Comparison of ENCODE assay signal across 12 cellular contexts in the genomic region with DNA sequence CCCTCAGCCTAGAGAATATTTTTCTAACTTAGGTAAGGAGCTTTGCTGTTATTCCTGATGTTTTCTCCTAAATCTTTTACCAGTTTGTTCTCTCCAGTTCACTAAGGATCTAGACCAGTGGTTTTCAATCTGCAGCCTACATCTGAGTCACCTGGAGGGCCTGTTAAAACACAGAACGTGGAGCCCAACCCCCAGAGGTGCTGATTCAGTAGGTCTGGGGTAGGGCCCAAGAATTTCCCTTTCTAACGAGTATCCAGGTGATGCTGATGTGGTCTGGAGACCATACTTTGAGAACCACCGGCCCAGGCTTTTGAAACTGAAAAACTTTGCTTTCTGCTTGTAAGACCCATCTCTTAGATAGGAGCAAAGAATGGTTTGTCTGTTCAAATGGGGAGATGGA. TPM values are rescaled to one million over a fixed set of nuclear protein-coding genes. Genes with fewer than 3 reads are reported as not detected.
DNase-seq lines count a peak whose midpoint lies in the region; ATAC-seq and TF ChIP-seq lines count a peak whose summit lies in the region.
"Had no signal": no experiment of that assay in that cellular context is flagged by ENCODE, and none has a peak within 500 bp of the region (broad histone marks: within the 10 kb centered on the region; RNA-seq: fewer than 3 reads in every experiment).

No MANE protein-coding gene starts in this region.

- H3K4me1 Mint-ChIP-seq in central memory CD8-positive, alpha-beta T cell = peaks cover under 1% of the 10 kb centered on the region
- H3K4me1 Mint-ChIP-seq in WTC11 = 0 out of 2 replicates have a peak, but pooled peaks cover 3% of the 10 kb centered on the region

- H3K4me3 ChIP-seq in HL-60 (replicated peaks; ENCODE audit: insufficient read depth, low read length) = no peak overlapping the region

- no peak for TF ChIP-seq CTCF in HL-60 (IDR thresholded peaks at IDR 0.05; ENCODE audit: insufficient read depth, low read length)
- no peak for TF ChIP-seq CTCF in WTC11 (IDR thresholded peaks at IDR 0.05)

- no peaks in the 10 kb centered on the region for H3K27me3 Mint-ChIP-seq in central memory CD8-positive, alpha-beta T cell
- no peaks in the 10 kb centered on the region; the same call in 1 of the 2 replicates for H3K27me3 Mint-ChIP-seq in WTC11 (ENCODE audit: low read depth)

- CTCF ChIA-PET in WTC11 (lab: Charles Lee) = interaction anchor here (0.6 kb wide), 1 partner anchor 12 kb away, joined by 4 read pairs; no protein-coding TSS in a partner anchor

- POLR2A ChIA-PET in WTC11 (lab: Charles Lee) = no interaction called here

- no peaks in the 10 kb centered on the region for H3K9me3 Mint-ChIP-seq in central memory CD8-positive, alpha-beta T cell
- peaks cover 10% of the 10 kb centered on the region; the same call in 1 of the 2 replicates for H3K9me3 Mint-ChIP-seq in WTC11

- no peaks in the 10 kb centered on the region for H3K27me3 ChIP-seq in HL-60 (ENCODE audit: insufficient read depth, poor library complexity, severe bottlenecking)

- H3K36me3 Mint-ChIP-seq in central memory CD8-positive, alpha-beta T cell (ENCODE audit: insufficient read depth) = peaks cover 3% of the 10 kb centered on the region
- no peaks in the 10 kb centered on the region for H3K36me3 Mint-ChIP-seq in WTC11

- ATAC-seq in GM18511 (IDR thresholded peaks at IDR 0.05; ENCODE audit: unreplicated experiment) (peak; percentile 65), WTC11 (no peak)
- ATAC-seq in central memory CD8-positive, alpha-beta T cell (replicated peaks; ENCODE audit: extremely low read depth, poor library complexity, severe bottlenecking) = no peak

- peak overlapping the region; percentile 36 for H3K27ac Mint-ChIP-seq in central memory CD8-positive, alpha-beta T cell (ENCODE audit: low read depth)
- no peak overlapping the region for H3K27ac Mint-ChIP-seq in WTC11

- no peak overlapping the region for H3K4me3 Mint-ChIP-seq in central memory CD8-positive, alpha-beta T cell
- H3K4me3 Mint-ChIP-seq in WTC11 = no peak overlapping the region

- H3K27ac ChIP-seq in HL-60 (replicated peaks) = peak overlapping the region; percentile 85

- DNase-seq in HL-60 (ENCODE audit: low read depth in 1 of 2, low spot score in 1 of 2) (no peak), activated gamma-delta T cell treated with Interleukin-2 at 50 U/mL for 16 hours (no peak), WTC11 (ENCODE audit: low spot score) (no peak), hippocampal formation (lab: John Stamatoyannopoulos, UW) (no peak)
- no peak for DNase-seq in central memory CD8-positive, alpha-beta T cell (ENCODE audit: low spot score in 2 of 2)
- peak; percentile 52 for DNase-seq in stimulated activated CD8-positive, alpha-beta memory T cell treated with anti-CD3 and anti-CD28 coated beads, Interleukin-4, amount 100 ng/mL, for 48 hours
- DNase-seq: COR-L47; posterior cingulate gyrus; SHP77 treated with DMSO at 0.1 percent for 48 hours; stimulated activated CD4-positive, alpha-beta T cell treated with anti-CD3 and anti-CD28 coated beads, Interleukin-2, amount 100 ng/mL, for 24 hours; stimulated activated naive CD4-positive, alpha-beta T cell had no signal

TF ChIP-seq in WTC11, 78 proteins besides CTCF, POLR2A, EP300 and RAD21:
- TF ChIP-seq NR2C2 (CRISPR knock-in tag; IDR thresholded peaks at IDR 0.05) (no peak), IRF1 (CRISPR knock-in tag; IDR thresholded peaks at IDR 0.05) (no peak), ATF1 (CRISPR knock-in tag; IDR thresholded peaks at IDR 0.05) (no peak), GABPB1 (CRISPR knock-in tag; IDR thresholded peaks at IDR 0.05) (no peak), RORB (CRISPR knock-in tag; IDR thresholded peaks at IDR 0.05) (no peak), TEAD1 (CRISPR knock-in tag; IDR thresholded peaks at IDR 0.05) (no peak), ZNF317 (CRISPR knock-in tag; IDR thresholded peaks at IDR 0.05; ENCODE audit: borderline replicate concordance, low read depth) (no peak), SP1 (CRISPR knock-in tag; conservative IDR thresholded peaks at IDR 0.05) (no peak), ZNF416 (CRISPR knock-in tag; IDR thresholded peaks at IDR 0.05) (no peak), CREM (CRISPR knock-in tag; IDR thresholded peaks at IDR 0.05) (no peak)
- TF ChIP-seq, protein P1, sequence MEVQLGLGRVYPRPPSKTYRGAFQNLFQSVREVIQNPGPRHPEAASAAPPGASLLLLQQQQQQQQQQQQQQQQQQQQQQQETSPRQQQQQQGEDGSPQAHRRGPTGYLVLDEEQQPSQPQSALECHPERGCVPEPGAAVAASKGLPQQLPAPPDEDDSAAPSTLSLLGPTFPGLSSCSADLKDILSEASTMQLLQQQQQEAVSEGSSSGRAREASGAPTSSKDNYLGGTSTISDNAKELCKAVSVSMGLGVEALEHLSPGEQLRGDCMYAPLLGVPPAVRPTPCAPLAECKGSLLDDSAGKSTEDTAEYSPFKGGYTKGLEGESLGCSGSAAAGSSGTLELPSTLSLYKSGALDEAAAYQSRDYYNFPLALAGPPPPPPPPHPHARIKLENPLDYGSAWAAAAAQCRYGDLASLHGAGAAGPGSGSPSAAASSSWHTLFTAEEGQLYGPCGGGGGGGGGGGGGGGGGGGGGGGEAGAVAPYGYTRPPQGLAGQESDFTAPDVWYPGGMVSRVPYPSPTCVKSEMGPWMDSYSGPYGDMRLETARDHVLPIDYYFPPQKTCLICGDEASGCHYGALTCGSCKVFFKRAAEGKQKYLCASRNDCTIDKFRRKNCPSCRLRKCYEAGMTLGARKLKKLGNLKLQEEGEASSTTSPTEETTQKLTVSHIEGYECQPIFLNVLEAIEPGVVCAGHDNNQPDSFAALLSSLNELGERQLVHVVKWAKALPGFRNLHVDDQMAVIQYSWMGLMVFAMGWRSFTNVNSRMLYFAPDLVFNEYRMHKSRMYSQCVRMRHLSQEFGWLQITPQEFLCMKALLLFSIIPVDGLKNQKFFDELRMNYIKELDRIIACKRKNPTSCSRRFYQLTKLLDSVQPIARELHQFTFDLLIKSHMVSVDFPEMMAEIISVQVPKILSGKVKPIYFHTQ (CRISPR knock-in tag; IDR thresholded peaks at IDR 0.05) = no peak
- TF ChIP-seq, protein P2, sequence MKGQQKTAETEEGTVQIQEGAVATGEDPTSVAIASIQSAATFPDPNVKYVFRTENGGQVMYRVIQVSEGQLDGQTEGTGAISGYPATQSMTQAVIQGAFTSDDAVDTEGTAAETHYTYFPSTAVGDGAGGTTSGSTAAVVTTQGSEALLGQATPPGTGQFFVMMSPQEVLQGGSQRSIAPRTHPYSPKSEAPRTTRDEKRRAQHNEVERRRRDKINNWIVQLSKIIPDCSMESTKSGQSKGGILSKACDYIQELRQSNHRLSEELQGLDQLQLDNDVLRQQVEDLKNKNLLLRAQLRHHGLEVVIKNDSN (CRISPR knock-in tag; IDR thresholded peaks at IDR 0.05) = no peak

RNA-seq across cellular contexts. Expression of gene KMT2E, which starts 51.2 kb away (rescaled TPM):
- total RNA-seq in WTC11 (2021) = 51.4 to 52.3 TPM (median 51.8 TPM) in 3 replicates
